ENCODE assay signal across 17 cellular contexts in genomic region chr2:97715951-97716694, GRCh38. TPM values are rescaled to one million over a fixed set of nuclear protein-coding genes. Genes with fewer than 3 reads are reported as not detected.
A peak's percentile ranks its signal among the peaks of the same experiment; 100 is the strongest.
DNase-seq lines count a peak whose midpoint lies in the region; TF ChIP-seq lines count a peak whose summit lies in the region.
"Had no signal": no experiment of that assay in that cellular context is flagged by ENCODE, and none has a peak within 500 bp of the region (broad histone marks: within the 10 kb centered on the region; RNA-seq: fewer than 3 reads in every experiment).

No MANE protein-coding gene starts in this region.

- H3K9me3 ChIP-seq in NT2/D1 (ENCODE audit: insufficient read depth, low read length) (no peaks in the 10 kb centered on the region), endodermal cell (ENCODE audit: control insufficient read depth, low read length) (no peaks in the 10 kb centered on the region)
- H3K9me3 ChIP-seq: A549, left lung, neutrophil had no signal

- intact Hi-C loops in activated CD4-positive, alpha-beta T cell treated with anti-CD3 and anti-CD28 coated beads, Interleukin-2, amount 10 ng/mL, durations not matched to agents 24 days and 14 days (cut with micrococcal nuclease), result loop anchor here (10.0 kb wide), 1 partner anchor 279 kb away; the partner anchor contains the start of gene TMEM131
- intact Hi-C loops in MCF 10A (cut with micrococcal nuclease), result no loop called here

- 90 to 100% methylated on average over 3 to 9 of the region's 9 CpGs for WGBS in endodermal cell (ENCODE audit: insufficient coverage in 1 of 2, insufficient read length in 1 of 2), 2 experiments

- no peaks in the 10 kb centered on the region for H3K27me3 Mint-ChIP-seq in activated CD4-positive, alpha-beta T cell treated with anti-CD3 and anti-CD28 coated beads, Interleukin-2, amount 10 ng/mL, durations not matched to agents 24 days and 14 days
- no peaks in the 10 kb centered on the region for H3K27me3 Mint-ChIP-seq in endodermal cell (ENCODE audit: insufficient read depth)
- no peaks in the 10 kb centered on the region for H3K27me3 Mint-ChIP-seq in progenitor cell of endocrine pancreas
- H3K27me3 Mint-ChIP-seq in MCF 10A (ENCODE audit: insufficient read depth, unreplicated experiment), result no peaks in the 10 kb centered on the region

- H3K4me1 Mint-ChIP-seq in activated CD4-positive, alpha-beta T cell treated with anti-CD3 and anti-CD28 coated beads, Interleukin-2, amount 10 ng/mL, durations not matched to agents 24 days and 14 days, result peaks cover 83% of the 10 kb centered on the region
- H3K4me1 Mint-ChIP-seq in endodermal cell (peaks cover 56% of the 10 kb centered on the region), progenitor cell of endocrine pancreas (ENCODE audit: low read depth) (peaks cover 31% of the 10 kb centered on the region), MCF 10A (ENCODE audit: insufficient read depth, unreplicated experiment) (no peaks in the 10 kb centered on the region)

- CTCF ChIA-PET in MCF 10A (lab: Yijun Ruan, JAX), result interaction anchor here (1.0 kb wide), 1 partner anchor 17 kb away, joined by 4 read pairs; no protein-coding TSS in a partner anchor

- no peak for DNase-seq in activated CD4-positive, alpha-beta T cell treated with anti-CD3 and anti-CD28 coated beads, Interleukin-2, amount 10 ng/mL, durations not matched to agents 24 days and 14 days
- DNase-seq in activated CD4-positive, alpha-beta T cell treated with anti-CD3 and anti-CD28 coated beads for 48 hours, result no peak
- DNase-seq in NT2/D1 (ENCODE audit: low read depth, low spot score) (no peak), endodermal cell (peak; percentile 47), progenitor cell of endocrine pancreas (ENCODE audit: low spot score, unreplicated experiment) (no peak), MCF 10A (ENCODE audit: unreplicated experiment) (no peak), dermis blood vessel endothelial cell (no peak), HuH-7 (ENCODE audit: low spot score) (no peak)
- DNase-seq: anterior cingulate cortex, hippocampal formation, NCI-H2081, T1000 had no signal

- H3K36me3 ChIP-seq in NT2/D1 (ENCODE audit: insufficient read depth, insufficient read length, low read length) (no peaks in the 10 kb centered on the region), endodermal cell (ENCODE audit: control insufficient read depth, insufficient read depth, low read length) (no peaks in the 10 kb centered on the region)
- H3K36me3 ChIP-seq: left lung, neutrophil had no signal

- peak overlapping the region; percentile 12 for H3K9ac ChIP-seq in NT2/D1 (ENCODE audit: insufficient read length, low read depth)
- no peak overlapping the region for H3K9ac ChIP-seq in endodermal cell (ENCODE audit: extremely low read depth, low read length, poor library complexity, severe bottlenecking)

- no TSS peak for BruUV-seq in MCF 10A (replicated peaks; lab: Mats Ljungman, UMichigan)

- POLR2A ChIA-PET in MCF 10A (lab: Yijun Ruan, JAX), result no interaction called here

- peak overlapping the region; percentile 100 for H3K27ac Mint-ChIP-seq in activated CD4-positive, alpha-beta T cell treated with anti-CD3 and anti-CD28 coated beads, Interleukin-2, amount 10 ng/mL, durations not matched to agents 24 days and 14 days
- H3K27ac Mint-ChIP-seq in endodermal cell (peak overlapping the region; percentile 33), progenitor cell of endocrine pancreas (peak overlapping the region; percentile 22), MCF 10A (ENCODE audit: low read depth, unreplicated experiment) (no peak overlapping the region)

- peak overlapping the region; percentile 92 for H3K4me3 Mint-ChIP-seq in activated CD4-positive, alpha-beta T cell treated with anti-CD3 and anti-CD28 coated beads, Interleukin-2, amount 10 ng/mL, durations not matched to agents 24 days and 14 days
- H3K4me3 Mint-ChIP-seq in endodermal cell (no peak overlapping the region), progenitor cell of endocrine pancreas (ENCODE audit: low read depth) (no peak overlapping the region), MCF 10A (ENCODE audit: unreplicated experiment) (no peak overlapping the region)

- H3K4me1 ChIP-seq in NT2/D1 (ENCODE audit: insufficient read depth, insufficient read length) (peaks cover 34% of the 10 kb centered on the region), endodermal cell (ENCODE audit: control insufficient read depth, insufficient read depth, low read length) (peaks cover 22% of the 10 kb centered on the region)
- H3K4me1 ChIP-seq: A549 had no signal

- H3K4me3 ChIP-seq in NT2/D1 (ENCODE audit: insufficient read length, low read depth), result no peak overlapping the region
- no peak overlapping the region for H3K4me3 ChIP-seq in endodermal cell (ENCODE audit: low read length)
- H3K4me3 ChIP-seq: A549, coronary artery, left lung had no signal

- H3K9me3 Mint-ChIP-seq in activated CD4-positive, alpha-beta T cell treated with anti-CD3 and anti-CD28 coated beads, Interleukin-2, amount 10 ng/mL, durations not matched to agents 24 days and 14 days, result no peaks in the 10 kb centered on the region
- H3K9me3 Mint-ChIP-seq in endodermal cell (no peaks in the 10 kb centered on the region), progenitor cell of endocrine pancreas (ENCODE audit: low read depth) (no peaks in the 10 kb centered on the region), MCF 10A (ENCODE audit: unreplicated experiment) (no peaks in the 10 kb centered on the region)

- no peaks in the 10 kb centered on the region for H3K27me3 ChIP-seq in NT2/D1 (ENCODE audit: insufficient read depth, insufficient read length)
- H3K27me3 ChIP-seq in endodermal cell (ENCODE audit: control insufficient read depth, insufficient read depth, low read length, poor library complexity, severe bottlenecking), result no peaks in the 10 kb centered on the region
- H3K27me3 ChIP-seq: left lung, neutrophil had no signal

- peaks cover 64% of the 10 kb centered on the region for H3K36me3 Mint-ChIP-seq in activated CD4-positive, alpha-beta T cell treated with anti-CD3 and anti-CD28 coated beads, Interleukin-2, amount 10 ng/mL, durations not matched to agents 24 days and 14 days (ENCODE audit: low read depth)
- H3K36me3 Mint-ChIP-seq in endodermal cell (ENCODE audit: low read depth) (no peaks in the 10 kb centered on the region), progenitor cell of endocrine pancreas (ENCODE audit: insufficient read depth) (no peaks in the 10 kb centered on the region), MCF 10A (ENCODE audit: insufficient read depth, unreplicated experiment) (no peaks in the 10 kb centered on the region)

- H3K27ac ChIP-seq in endodermal cell (ENCODE audit: low read depth, low read length), result no peak overlapping the region
- H3K27ac ChIP-seq: A549, coronary artery, left lung, neutrophil had no signal

- TF ChIP-seq CTCF in endodermal cell (conservative IDR thresholded peaks at IDR 0.05) (no peak), progenitor cell of endocrine pancreas (IDR thresholded peaks at IDR 0.05; ENCODE audit: unreplicated experiment) (no peak), MCF 10A (IDR thresholded peaks at IDR 0.05; ENCODE audit: unreplicated experiment) (no peak)

RNA-seq across cellular contexts. Expression of gene ZAP70, which starts 2.7 kb away (rescaled TPM):
- 240 and 242 TPM in 2 replicates for total RNA-seq in activated CD4-positive, alpha-beta T cell treated with anti-CD3 and anti-CD28 coated beads, Interleukin-2, amount 10 ng/mL, durations not matched to agents 24 days and 14 days
- total RNA-seq in endodermal cell (10 to 100 TPM in 1 of 2 donors, 1 to 10 TPM in 1; 8.3 to 10.4 TPM), progenitor cell of endocrine pancreas (2.6 and 3.8 TPM in 2 replicates), MCF 10A (2022) (not detected in 2 replicates), dermis blood vessel endothelial cell (0.09 TPM in 1 of 2 replicates, not detected in the other)
- polyA plus RNA-seq in endodermal cell (2013, experiment 1 of 2), result 1.8 TPM
- 3.1 TPM for polyA plus RNA-seq in endodermal cell (2013, experiment 2 of 2)
- total RNA-seq: M059J had no signal

RNA-seq across cellular contexts. Expression of gene C2orf92, which starts 46.6 kb away (rescaled TPM):
- total RNA-seq in activated CD4-positive, alpha-beta T cell treated with anti-CD3 and anti-CD28 coated beads, Interleukin-2, amount 10 ng/mL, durations not matched to agents 24 days and 14 days, result 16.8 and 16.9 TPM in 2 replicates
- total RNA-seq in endodermal cell (10 to 100 TPM; 12.5 to 17.4 TPM), progenitor cell of endocrine pancreas (15.9 and 17.4 TPM in 2 replicates), MCF 10A (2022) (5.3 and 7.6 TPM in 2 replicates), dermis blood vessel endothelial cell (0.88 and 3.4 TPM in 2 replicates)
- 7.2 TPM for polyA plus RNA-seq in endodermal cell (2013, experiment 1 of 2)
- 7.0 TPM for polyA plus RNA-seq in endodermal cell (2013, experiment 2 of 2)

RNA-seq across cellular contexts. Expression of gene ACTR1B, which starts 52.3 kb away (rescaled TPM):
- 122 TPM in 2 replicates for total RNA-seq in activated CD4-positive, alpha-beta T cell treated with anti-CD3 and anti-CD28 coated beads, Interleukin-2, amount 10 ng/mL, durations not matched to agents 24 days and 14 days
- total RNA-seq in endodermal cell (10 to 100 TPM; 71.8 to 75.0 TPM), progenitor cell of endocrine pancreas (87.4 and 88.5 TPM in 2 replicates), MCF 10A (2022) (56.8 and 63.7 TPM in 2 replicates), dermis blood vessel endothelial cell (76.3 and 81.2 TPM in 2 replicates)
- polyA plus RNA-seq in endodermal cell (2013, experiment 1 of 2), result 71.7 TPM
- 68.6 TPM for polyA plus RNA-seq in endodermal cell (2013, experiment 2 of 2)

Comparison
In these comparisons a context has a peak if more than half of its experiments do, and no peak if none do; other contexts are left out.
1. RNA of gene ZAP70, which starts 2.7 kb away (total RNA-seq): 240 to 242 TPM in activated CD4-positive, alpha-beta T cell treated with anti-CD3 and anti-CD28 coated beads, Interleukin-2, amount 10 ng/mL, durations not matched to agents 24 days and 14 days; 8.3 to 10.4 TPM in endodermal cell, 2.6 to 3.8 TPM in progenitor cell of endocrine pancreas, not detected in MCF 10A and 0.09 TPM in dermis blood vessel endothelial cell; every median in the first group is over 10 times any median in the second.